In the genomic region with DNA sequence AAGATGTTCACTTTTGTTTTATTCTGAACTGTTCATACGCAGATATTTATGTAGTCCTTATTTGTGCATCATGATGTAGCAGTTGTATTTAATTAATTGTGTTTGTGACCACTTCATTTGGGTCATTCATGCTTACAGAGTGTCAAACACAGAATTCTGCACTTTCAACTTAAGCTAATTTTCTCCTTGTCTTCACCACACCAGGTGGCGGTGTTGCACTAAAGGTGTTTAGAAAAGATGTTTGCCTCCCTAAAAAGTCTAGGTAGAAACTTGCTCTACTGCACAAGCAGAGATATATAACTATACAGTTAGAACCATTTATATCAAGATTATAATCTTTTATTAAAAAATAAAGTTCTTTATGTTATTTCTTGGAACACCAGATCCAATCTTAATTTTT, we compare ENCODE assay signal across 1 cellular context.
TF ChIP-seq lines count a peak whose summit lies in the region.

No MANE protein-coding gene starts in this region.

TF ChIP-seq in H1, 55 proteins besides CTCF, POLR2A, EP300 and RAD21:
- TF ChIP-seq SP1 (IDR thresholded peaks at IDR 0.05; ENCODE audit: low read depth, low read length) (no peak), FOSL1 (IDR thresholded peaks at IDR 0.05; ENCODE audit: insufficient read depth, low read depth, low read length) (no peak), CBX5 (IDR thresholded peaks at IDR 0.05; ENCODE audit: low read depth, low read length) (no peak), SAP30 (IDR thresholded peaks at IDR 0.05; ENCODE audit: insufficient read depth, insufficient replicate concordance, low read length) (no peak), JUN (IDR thresholded peaks at IDR 0.05; ENCODE audit: low read depth, low read length) (no peak), SP2 (IDR thresholded peaks at IDR 0.05; ENCODE audit: low read length) (no peak), TAF1 (IDR thresholded peaks at IDR 0.05; ENCODE audit: low read depth, low read length) (no peak), CBX8 (IDR thresholded peaks at IDR 0.05; ENCODE audit: borderline replicate concordance, low read depth, low read length) (no peak), TAF7 (optimal IDR thresholded peaks at IDR 0.05; ENCODE audit: borderline replicate concordance, low read depth, low read length) (no peak), POU5F1 (IDR thresholded peaks at IDR 0.05; ENCODE audit: low read depth, low read length) (no peak), SIRT6 (IDR thresholded peaks at IDR 0.05; ENCODE audit: low read length) (no peak), SUZ12 (IDR thresholded peaks at IDR 0.05; ENCODE audit: low read length) (no peak), CHD2 (IDR thresholded peaks at IDR 0.05; ENCODE audit: low read length) (no peak), BCL11A (IDR thresholded peaks at IDR 0.05; ENCODE audit: low read depth in 2 of 2, low read length in 2 of 2) (no peak), NANOG (IDR thresholded peaks at IDR 0.05; ENCODE audit: insufficient read depth, low read depth, low read length, poor library complexity, severe bottlenecking) (no peak), RNF2 (IDR thresholded peaks at IDR 0.05; ENCODE audit: borderline replicate concordance, low read depth, low read length, missing control alignments, poor library complexity, severe bottlenecking) (no peak), SRF (IDR thresholded peaks at IDR 0.05; ENCODE audit: low read depth, low read length) (no peak), EZH2 (IDR thresholded peaks at IDR 0.05; ENCODE audit: low read depth, low read length, severe bottlenecking) (no peak), PHF8 (conservative IDR thresholded peaks at IDR 0.05; ENCODE audit: low read depth, low read length) (no peak)
